8 cellular contexts compared by ENCODE assay signal in the genomic region with DNA sequence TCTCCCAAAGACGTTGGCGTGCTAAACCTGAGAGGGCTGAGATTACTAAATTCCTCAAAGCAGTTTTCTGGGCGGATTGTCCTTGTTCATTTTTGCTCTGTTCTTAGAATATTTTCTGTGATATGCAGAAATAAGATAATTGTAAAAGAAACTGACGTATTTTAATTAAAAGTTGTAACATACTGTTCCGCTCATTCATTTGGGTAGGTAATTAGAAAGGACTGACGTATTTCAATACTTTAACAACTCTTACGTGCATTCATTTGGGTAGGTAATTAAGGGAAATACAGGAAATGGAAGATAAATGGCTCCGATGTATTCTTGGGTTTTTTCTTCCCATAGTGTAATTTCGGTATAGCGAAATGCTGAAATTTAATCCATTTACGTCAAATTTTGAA. TPM values are rescaled to one million over a fixed set of nuclear protein-coding genes. Genes with fewer than 3 reads are reported as not detected.
DNase-seq lines count a peak whose midpoint lies in the region; ATAC-seq, FAIRE-seq and TF ChIP-seq lines count a peak whose summit lies in the region.

No MANE protein-coding gene starts in this region.

- no peaks in the 10 kb centered on the region for H3K36me3 ChIP-seq in iPS-15b (ENCODE audit: control insufficient read depth, insufficient read depth, low read length)

- H3K9ac ChIP-seq in iPS-15b (ENCODE audit: low read depth, low read length), result no peak overlapping the region

- ATAC-seq in stimulated activated naive B cell treated with anti-CD40 and anti-IgM and Interleukin-4, amounts not matched to agents 10 μg/mL and 1 μg/mL and 100 μg/mL, for 72 hours (replicated peaks), result no peak

- no peak for TF ChIP-seq CTCF in HFF-Myc (IDR thresholded peaks at IDR 0.05; ENCODE audit: low read depth, low read length, missing control alignments)

- no peaks in the 10 kb centered on the region for H3K4me1 ChIP-seq in iPS-15b (ENCODE audit: control insufficient read depth, insufficient read depth, low read length)

- H3K36me3 Mint-ChIP-seq in activated T-helper 1 cell treated with anti-CD3 and anti-CD28 coated beads, Interleukin-12 subunit alpha, Interleukin-12 subunit beta, Interleukin-2, Interleukin-4 antibody, amounts not matched to agents 30 ng/mL and 10 ng/mL and 1 ng/mL, durations not matched to agents 14 hours and 24 hours and 36 hours (ENCODE audit: low read depth), result peaks cover 13% of the 10 kb centered on the region
- peaks cover 10% of the 10 kb centered on the region in 2 donors for H3K36me3 Mint-ChIP-seq in stimulated activated naive B cell treated with anti-CD40 and anti-IgM and Interleukin-4, amounts not matched to agents 10 μg/mL and 1 μg/mL and 100 μg/mL, for 72 hours

- intact Hi-C loops in activated T-helper 1 cell treated with anti-CD3 and anti-CD28 coated beads, Interleukin-12 subunit alpha, Interleukin-12 subunit beta, Interleukin-2, Interleukin-4 antibody, amounts not matched to agents 30 ng/mL and 10 ng/mL and 1 ng/mL, durations not matched to agents 14 hours and 24 hours and 36 hours (cut with micrococcal nuclease), result loop anchor here (1.0 to 2.0 kb wide), 5 partner anchors 27 to 1935 kb away; partner anchors contain the start of gene PCSK5

- DNase-seq in HFF-Myc (ENCODE audit: extremely low read depth, low read depth) (no peak), RCC 7860 (ENCODE audit: low spot score) (no peak), dedifferentiated amniotic fluid mesenchymal stem cell (ENCODE audit: extremely low spot score) (no peak), NCI-H524 treated with DMSO at 0.1 percent for 48 hours (lab: John Stamatoyannopoulos, UW) (no peak)
- no peak for DNase-seq in activated T-helper 1 cell treated with anti-CD3 and anti-CD28 coated beads, Interleukin-12 subunit alpha, Interleukin-12 subunit beta, Interleukin-2, Interleukin-4 antibody, amounts not matched to agents 30 ng/mL and 10 ng/mL and 1 ng/mL, durations not matched to agents 14 hours and 24 hours and 36 hours (ENCODE audit: low spot score)
- DNase-seq in stimulated activated naive B cell treated with anti-CD40 and anti-IgM and Interleukin-4, amounts not matched to agents 10 μg/mL and 1 μg/mL and 100 μg/mL, for 72 hours, result no peak
- DNase-seq in stimulated activated CD4-positive, alpha-beta T cell treated with anti-CD3 and anti-CD28 coated beads, Interleukin-4, amount 100 ng/mL, for 1 hour, result no peak

- H3K27me3 ChIP-seq in iPS-15b (ENCODE audit: control insufficient read depth, insufficient read depth, low read length), result peaks cover 5% of the 10 kb centered on the region

- no peaks in the 10 kb centered on the region for H3K9me3 ChIP-seq in iPS-15b (ENCODE audit: control insufficient read depth, insufficient read depth, low read length)

- H3K27me3 Mint-ChIP-seq in activated T-helper 1 cell treated with anti-CD3 and anti-CD28 coated beads, Interleukin-12 subunit alpha, Interleukin-12 subunit beta, Interleukin-2, Interleukin-4 antibody, amounts not matched to agents 30 ng/mL and 10 ng/mL and 1 ng/mL, durations not matched to agents 14 hours and 24 hours and 36 hours (ENCODE audit: insufficient read depth), result no peaks in the 10 kb centered on the region
- no peaks in the 10 kb centered on the region for H3K27me3 Mint-ChIP-seq in stimulated activated naive B cell treated with anti-CD40 and anti-IgM and Interleukin-4, amounts not matched to agents 10 μg/mL and 1 μg/mL and 100 μg/mL, for 72 hours

- no peak for FAIRE-seq in RCC 7860 (lab: Jason Lieb, UNC)

- H3K4me3 ChIP-seq in HFF-Myc (replicated peaks; ENCODE audit: low read depth, low read length) (peak overlapping the region; percentile 78), iPS-15b (ENCODE audit: low read depth, low read length) (peak overlapping the region; percentile 90)

- H3K4me1 Mint-ChIP-seq in activated T-helper 1 cell treated with anti-CD3 and anti-CD28 coated beads, Interleukin-12 subunit alpha, Interleukin-12 subunit beta, Interleukin-2, Interleukin-4 antibody, amounts not matched to agents 30 ng/mL and 10 ng/mL and 1 ng/mL, durations not matched to agents 14 hours and 24 hours and 36 hours (ENCODE audit: low read depth), result peaks cover 70% of the 10 kb centered on the region
- peaks cover 29 to 45% of the 10 kb centered on the region in 2 donors for H3K4me1 Mint-ChIP-seq in stimulated activated naive B cell treated with anti-CD40 and anti-IgM and Interleukin-4, amounts not matched to agents 10 μg/mL and 1 μg/mL and 100 μg/mL, for 72 hours

- peak overlapping the region; percentile 99 for H3K4me3 Mint-ChIP-seq in activated T-helper 1 cell treated with anti-CD3 and anti-CD28 coated beads, Interleukin-12 subunit alpha, Interleukin-12 subunit beta, Interleukin-2, Interleukin-4 antibody, amounts not matched to agents 30 ng/mL and 10 ng/mL and 1 ng/mL, durations not matched to agents 14 hours and 24 hours and 36 hours
- H3K4me3 Mint-ChIP-seq in stimulated activated naive B cell treated with anti-CD40 and anti-IgM and Interleukin-4, amounts not matched to agents 10 μg/mL and 1 μg/mL and 100 μg/mL, for 72 hours, result peak overlapping the region; percentile 92 to 94

- no peaks in the 10 kb centered on the region for H3K9me3 Mint-ChIP-seq in activated T-helper 1 cell treated with anti-CD3 and anti-CD28 coated beads, Interleukin-12 subunit alpha, Interleukin-12 subunit beta, Interleukin-2, Interleukin-4 antibody, amounts not matched to agents 30 ng/mL and 10 ng/mL and 1 ng/mL, durations not matched to agents 14 hours and 24 hours and 36 hours
- no peaks in the 10 kb centered on the region for H3K9me3 Mint-ChIP-seq in stimulated activated naive B cell treated with anti-CD40 and anti-IgM and Interleukin-4, amounts not matched to agents 10 μg/mL and 1 μg/mL and 100 μg/mL, for 72 hours

- H3K27ac Mint-ChIP-seq in activated T-helper 1 cell treated with anti-CD3 and anti-CD28 coated beads, Interleukin-12 subunit alpha, Interleukin-12 subunit beta, Interleukin-2, Interleukin-4 antibody, amounts not matched to agents 30 ng/mL and 10 ng/mL and 1 ng/mL, durations not matched to agents 14 hours and 24 hours and 36 hours, result peak overlapping the region; percentile 97
- H3K27ac Mint-ChIP-seq in stimulated activated naive B cell treated with anti-CD40 and anti-IgM and Interleukin-4, amounts not matched to agents 10 μg/mL and 1 μg/mL and 100 μg/mL, for 72 hours, result peak overlapping the region; percentile 94

RNA-seq across cellular contexts. Expression of gene OSTF1, which starts 1.1 kb away (rescaled TPM):
- total RNA-seq in activated T-helper 1 cell treated with anti-CD3 and anti-CD28 coated beads, Interleukin-12 subunit alpha, Interleukin-12 subunit beta, Interleukin-2, Interleukin-4 antibody, amounts not matched to agents 30 ng/mL and 10 ng/mL and 1 ng/mL, durations not matched to agents 14 hours and 24 hours and 36 hours, result 49.5 and 53.6 TPM in 2 replicates

RNA-seq across cellular contexts. Expression of gene NMRK1, which starts 1.4 kb away (rescaled TPM):
- total RNA-seq in activated T-helper 1 cell treated with anti-CD3 and anti-CD28 coated beads, Interleukin-12 subunit alpha, Interleukin-12 subunit beta, Interleukin-2, Interleukin-4 antibody, amounts not matched to agents 30 ng/mL and 10 ng/mL and 1 ng/mL, durations not matched to agents 14 hours and 24 hours and 36 hours, result 7.1 and 9.2 TPM in 2 replicates
